In genomic region chr10:25015927-25016348, GRCh38 we compare ENCODE assay signal across 8 cellular contexts. TPM values are rescaled to one million over a fixed set of nuclear protein-coding genes. Genes with fewer than 3 reads are reported as not detected.
DNase-seq lines count a peak whose midpoint lies in the region; ATAC-seq and TF ChIP-seq lines count a peak whose summit lies in the region.

Gene ENKUR, minus strand, starts transcription at chr10:25016158. Its CDS starts 222 bp downstream, at chr10:25015936.

- H3K27ac ChIP-seq in thoracic aorta: peak within 1 kb of the TSS; percentile 86 to 91

- no peaks in the 10 kb centered on the region for H3K36me3 ChIP-seq in thoracic aorta

- DNase-seq in GM10266 (ENCODE audit: extremely low spot score) (peak; percentile 78), NCI-H128 (lab: John Stamatoyannopoulos, UW; ENCODE audit: unreplicated experiment) (peak; percentile 75), SKM-1 treated with dmso at 0.1 percent for 144 hours (lab: John Stamatoyannopoulos, UW; ENCODE audit: unreplicated experiment) (peak; percentile 54), Right ventricle myocardium superior (peak; percentile 94), osteocyte (ENCODE audit: extremely low spot score, unreplicated experiment) (peak; percentile 94), thoracic aorta (ENCODE audit: low spot score) (peak; percentile 90)
- peak; percentile 83 for DNase-seq in activated naive CD8-positive, alpha-beta T cell treated with anti-CD3 and anti-CD28 coated beads, Interleukin-2, amount 10 ng/mL, durations not matched to agents 7 days and 5 days

- H3K27me3 ChIP-seq in thoracic aorta (replicated peaks; ENCODE audit: insufficient read depth): no peaks in the 10 kb centered on the region

- intact Hi-C loops in Right ventricle myocardium superior (cut with DNase I): loop anchor here (5.0 kb wide), 2 partner anchors 66 to 294 kb away; partner anchors contain the start of gene ARHGAP21

- ATAC-seq in HG02763 (IDR thresholded peaks at IDR 0.05; ENCODE audit: unreplicated experiment) (peak; percentile 52), Right ventricle myocardium superior (ENCODE audit: poor library complexity) (peak; percentile 75), thoracic aorta (ENCODE audit: insufficient number of reproducible peaks, low FRiP score, low read depth) (peak; percentile 78)
- peak; percentile 51 for ATAC-seq in activated naive CD8-positive, alpha-beta T cell treated with anti-CD3 and anti-CD28 coated beads, Interleukin-2, amount 10 ng/mL, durations not matched to agents 7 days and 5 days (ENCODE audit: low read depth)

- H3K4me1 ChIP-seq in thoracic aorta (ENCODE audit: control insufficient read depth in 1 of 2, low read depth in 2 of 2): peaks cover 0 to 21% of the 10 kb centered on the region in 2 donors

- no peaks in the 10 kb centered on the region for H3K9me3 ChIP-seq in thoracic aorta

- peaks cover 1% of the 10 kb centered on the region for H3K9me3 Mint-ChIP-seq in activated naive CD8-positive, alpha-beta T cell treated with anti-CD3 and anti-CD28 coated beads, Interleukin-2, amount 10 ng/mL, durations not matched to agents 7 days and 5 days
- H3K9me3 Mint-ChIP-seq in osteocyte (ENCODE audit: unreplicated experiment): no peaks in the 10 kb centered on the region

- peak within 1 kb of the TSS; percentile 94 for H3K4me3 Mint-ChIP-seq in activated naive CD8-positive, alpha-beta T cell treated with anti-CD3 and anti-CD28 coated beads, Interleukin-2, amount 10 ng/mL, durations not matched to agents 7 days and 5 days
- peak within 1 kb of the TSS; percentile 89 for H3K4me3 Mint-ChIP-seq in osteocyte (ENCODE audit: unreplicated experiment)

- peak within 1 kb of the TSS; percentile 90 for H3K27ac Mint-ChIP-seq in activated naive CD8-positive, alpha-beta T cell treated with anti-CD3 and anti-CD28 coated beads, Interleukin-2, amount 10 ng/mL, durations not matched to agents 7 days and 5 days
- H3K27ac Mint-ChIP-seq in osteocyte (ENCODE audit: unreplicated experiment): peak within 1 kb of the TSS; percentile 97

- peaks cover 2% of the 10 kb centered on the region for H3K36me3 Mint-ChIP-seq in activated naive CD8-positive, alpha-beta T cell treated with anti-CD3 and anti-CD28 coated beads, Interleukin-2, amount 10 ng/mL, durations not matched to agents 7 days and 5 days
- H3K36me3 Mint-ChIP-seq in osteocyte (ENCODE audit: unreplicated experiment): no peaks in the 10 kb centered on the region

- H3K4me3 ChIP-seq in thoracic aorta: peak within 1 kb of the TSS; percentile 82

- TF ChIP-seq CTCF in GM10266 (IDR thresholded peaks at IDR 0.05; ENCODE audit: control insufficient read depth, insufficient read depth, low read depth, missing control alignments) (no peak), osteocyte (IDR thresholded peaks at IDR 0.05) (no peak), thoracic aorta (IDR thresholded peaks at IDR 0.05) (no peak)

- H3K4me1 Mint-ChIP-seq in activated naive CD8-positive, alpha-beta T cell treated with anti-CD3 and anti-CD28 coated beads, Interleukin-2, amount 10 ng/mL, durations not matched to agents 7 days and 5 days: peaks cover 12% of the 10 kb centered on the region
- peaks cover 18% of the 10 kb centered on the region for H3K4me1 Mint-ChIP-seq in osteocyte (ENCODE audit: unreplicated experiment)

- POLR2A ChIA-PET in activated naive CD8-positive, alpha-beta T cell treated with anti-CD3 and anti-CD28 coated beads, Interleukin-2, amount 10 ng/mL, durations not matched to agents 7 days and 5 days (lab: Charles Lee): interaction anchor here (1.1 kb wide), 1 partner anchor 291 kb away, joined by 4 read pairs; no protein-coding TSS in a partner anchor

- H3K27me3 Mint-ChIP-seq in activated naive CD8-positive, alpha-beta T cell treated with anti-CD3 and anti-CD28 coated beads, Interleukin-2, amount 10 ng/mL, durations not matched to agents 7 days and 5 days: no peaks in the 10 kb centered on the region
- no peaks in the 10 kb centered on the region for H3K27me3 Mint-ChIP-seq in osteocyte (ENCODE audit: unreplicated experiment)

RNA-seq across cellular contexts. Expression of gene ENKUR, which starts in this region (rescaled TPM):
- total RNA-seq in activated naive CD8-positive, alpha-beta T cell treated with anti-CD3 and anti-CD28 coated beads, Interleukin-2, amount 10 ng/mL, durations not matched to agents 7 days and 5 days: not detected
- total RNA-seq in Right ventricle myocardium superior (not detected), osteocyte (0.62 and 1.6 TPM in 2 replicates), thoracic aorta (1 to 10 TPM in 1 of 2 donors, not detected in 1; 1.1 TPM)

Comparison
In these comparisons a context has a peak if more than half of its experiments do, and no peak if none do; other contexts are left out.
1. Peak in every context shown above with its lines: DNase-seq, ATAC-seq, H3K4me3 ChIP-seq and H3K27ac ChIP-seq.
2. Peak in DNase-seq and ATAC-seq in activated naive CD8-positive, alpha-beta T cell treated with anti-CD3 and anti-CD28 coated beads, Interleukin-2, amount 10 ng/mL, durations not matched to agents 7 days and 5 days; RNA of the gene not detected or under 1 TPM.
3. Peak in DNase-seq and ATAC-seq in Right ventricle myocardium superior; RNA of the gene not detected or under 1 TPM.